Comparison of ENCODE assay signal across 2 cellular contexts in the genomic region with DNA sequence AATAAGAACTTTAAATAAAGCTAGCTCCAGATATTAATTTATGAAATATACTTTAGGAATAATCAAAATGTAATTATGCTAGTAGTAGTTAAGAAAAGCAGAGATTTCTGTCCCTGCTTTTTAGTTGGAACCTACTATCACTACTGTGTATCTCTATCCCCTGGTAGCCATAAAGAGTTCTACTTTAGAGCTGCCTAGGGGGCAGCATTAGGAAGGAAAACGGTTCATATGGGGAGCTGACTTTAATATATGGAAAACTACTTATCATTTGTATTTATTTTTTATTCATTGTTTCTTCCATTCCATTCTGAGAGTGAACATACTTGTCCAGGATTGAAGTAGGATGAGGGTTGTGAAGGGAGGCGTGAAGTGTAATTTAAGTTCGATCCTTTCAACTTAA.
TF ChIP-seq lines count a peak whose summit lies in the region.

No MANE protein-coding gene starts in this region.

TF ChIP-seq in Ishikawa, 13 proteins besides CTCF, POLR2A, EP300 and RAD21 (continued from another document):
- TF ChIP-seq MAX (IDR thresholded peaks at IDR 0.05) (no peak), TEAD4 (IDR thresholded peaks at IDR 0.05) (no peak), EGR1 (IDR thresholded peaks at IDR 0.05) (no peak), FOXM1 (IDR thresholded peaks at IDR 0.05; ENCODE audit: borderline replicate concordance, low read depth) (no peak), ZBTB7A (IDR thresholded peaks at IDR 0.05; ENCODE audit: low read depth) (no peak), CREB1 (IDR thresholded peaks at IDR 0.05; ENCODE audit: low read depth) (no peak), TAF1 (IDR thresholded peaks at IDR 0.05; ENCODE audit: low read depth) (no peak), NFIC (IDR thresholded peaks at IDR 0.05) (no peak)
- TF ChIP-seq, protein P1, sequence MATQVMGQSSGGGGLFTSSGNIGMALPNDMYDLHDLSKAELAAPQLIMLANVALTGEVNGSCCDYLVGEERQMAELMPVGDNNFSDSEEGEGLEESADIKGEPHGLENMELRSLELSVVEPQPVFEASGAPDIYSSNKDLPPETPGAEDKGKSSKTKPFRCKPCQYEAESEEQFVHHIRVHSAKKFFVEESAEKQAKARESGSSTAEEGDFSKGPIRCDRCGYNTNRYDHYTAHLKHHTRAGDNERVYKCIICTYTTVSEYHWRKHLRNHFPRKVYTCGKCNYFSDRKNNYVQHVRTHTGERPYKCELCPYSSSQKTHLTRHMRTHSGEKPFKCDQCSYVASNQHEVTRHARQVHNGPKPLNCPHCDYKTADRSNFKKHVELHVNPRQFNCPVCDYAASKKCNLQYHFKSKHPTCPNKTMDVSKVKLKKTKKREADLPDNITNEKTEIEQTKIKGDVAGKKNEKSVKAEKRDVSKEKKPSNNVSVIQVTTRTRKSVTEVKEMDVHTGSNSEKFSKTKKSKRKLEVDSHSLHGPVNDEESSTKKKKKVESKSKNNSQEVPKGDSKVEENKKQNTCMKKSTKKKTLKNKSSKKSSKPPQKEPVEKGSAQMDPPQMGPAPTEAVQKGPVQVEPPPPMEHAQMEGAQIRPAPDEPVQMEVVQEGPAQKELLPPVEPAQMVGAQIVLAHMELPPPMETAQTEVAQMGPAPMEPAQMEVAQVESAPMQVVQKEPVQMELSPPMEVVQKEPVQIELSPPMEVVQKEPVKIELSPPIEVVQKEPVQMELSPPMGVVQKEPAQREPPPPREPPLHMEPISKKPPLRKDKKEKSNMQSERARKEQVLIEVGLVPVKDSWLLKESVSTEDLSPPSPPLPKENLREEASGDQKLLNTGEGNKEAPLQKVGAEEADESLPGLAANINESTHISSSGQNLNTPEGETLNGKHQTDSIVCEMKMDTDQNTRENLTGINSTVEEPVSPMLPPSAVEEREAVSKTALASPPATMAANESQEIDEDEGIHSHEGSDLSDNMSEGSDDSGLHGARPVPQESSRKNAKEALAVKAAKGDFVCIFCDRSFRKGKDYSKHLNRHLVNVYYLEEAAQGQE (IDR thresholded peaks at IDR 0.05; ENCODE audit: low read depth) = no peak

TF ChIP-seq in K562, 482 proteins besides CTCF, POLR2A, EP300 and RAD21 (continued from another document):
- TF ChIP-seq, protein P2, sequence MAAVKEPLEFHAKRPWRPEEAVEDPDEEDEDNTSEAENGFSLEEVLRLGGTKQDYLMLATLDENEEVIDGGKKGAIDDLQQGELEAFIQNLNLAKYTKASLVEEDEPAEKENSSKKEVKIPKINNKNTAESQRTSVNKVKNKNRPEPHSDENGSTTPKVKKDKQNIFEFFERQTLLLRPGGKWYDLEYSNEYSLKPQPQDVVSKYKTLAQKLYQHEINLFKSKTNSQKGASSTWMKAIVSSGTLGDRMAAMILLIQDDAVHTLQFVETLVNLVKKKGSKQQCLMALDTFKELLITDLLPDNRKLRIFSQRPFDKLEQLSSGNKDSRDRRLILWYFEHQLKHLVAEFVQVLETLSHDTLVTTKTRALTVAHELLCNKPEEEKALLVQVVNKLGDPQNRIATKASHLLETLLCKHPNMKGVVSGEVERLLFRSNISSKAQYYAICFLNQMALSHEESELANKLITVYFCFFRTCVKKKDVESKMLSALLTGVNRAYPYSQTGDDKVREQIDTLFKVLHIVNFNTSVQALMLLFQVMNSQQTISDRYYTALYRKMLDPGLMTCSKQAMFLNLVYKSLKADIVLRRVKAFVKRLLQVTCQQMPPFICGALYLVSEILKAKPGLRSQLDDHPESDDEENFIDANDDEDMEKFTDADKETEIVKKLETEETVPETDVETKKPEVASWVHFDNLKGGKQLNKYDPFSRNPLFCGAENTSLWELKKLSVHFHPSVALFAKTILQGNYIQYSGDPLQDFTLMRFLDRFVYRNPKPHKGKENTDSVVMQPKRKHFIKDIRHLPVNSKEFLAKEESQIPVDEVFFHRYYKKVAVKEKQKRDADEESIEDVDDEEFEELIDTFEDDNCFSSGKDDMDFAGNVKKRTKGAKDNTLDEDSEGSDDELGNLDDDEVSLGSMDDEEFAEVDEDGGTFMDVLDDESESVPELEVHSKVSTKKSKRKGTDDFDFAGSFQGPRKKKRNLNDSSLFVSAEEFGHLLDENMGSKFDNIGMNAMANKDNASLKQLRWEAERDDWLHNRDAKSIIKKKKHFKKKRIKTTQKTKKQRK (IDR thresholded peaks at IDR 0.05; ENCODE audit: borderline replicate concordance, low read depth, low read length) = no peak
- TF ChIP-seq CAMTA2 (CRISPR knock-in tag; conservative IDR thresholded peaks at IDR 0.05) = no peak
- TF ChIP-seq, protein P3, sequence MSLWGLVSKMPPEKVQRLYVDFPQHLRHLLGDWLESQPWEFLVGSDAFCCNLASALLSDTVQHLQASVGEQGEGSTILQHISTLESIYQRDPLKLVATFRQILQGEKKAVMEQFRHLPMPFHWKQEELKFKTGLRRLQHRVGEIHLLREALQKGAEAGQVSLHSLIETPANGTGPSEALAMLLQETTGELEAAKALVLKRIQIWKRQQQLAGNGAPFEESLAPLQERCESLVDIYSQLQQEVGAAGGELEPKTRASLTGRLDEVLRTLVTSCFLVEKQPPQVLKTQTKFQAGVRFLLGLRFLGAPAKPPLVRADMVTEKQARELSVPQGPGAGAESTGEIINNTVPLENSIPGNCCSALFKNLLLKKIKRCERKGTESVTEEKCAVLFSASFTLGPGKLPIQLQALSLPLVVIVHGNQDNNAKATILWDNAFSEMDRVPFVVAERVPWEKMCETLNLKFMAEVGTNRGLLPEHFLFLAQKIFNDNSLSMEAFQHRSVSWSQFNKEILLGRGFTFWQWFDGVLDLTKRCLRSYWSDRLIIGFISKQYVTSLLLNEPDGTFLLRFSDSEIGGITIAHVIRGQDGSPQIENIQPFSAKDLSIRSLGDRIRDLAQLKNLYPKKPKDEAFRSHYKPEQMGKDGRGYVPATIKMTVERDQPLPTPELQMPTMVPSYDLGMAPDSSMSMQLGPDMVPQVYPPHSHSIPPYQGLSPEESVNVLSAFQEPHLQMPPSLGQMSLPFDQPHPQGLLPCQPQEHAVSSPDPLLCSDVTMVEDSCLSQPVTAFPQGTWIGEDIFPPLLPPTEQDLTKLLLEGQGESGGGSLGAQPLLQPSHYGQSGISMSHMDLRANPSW (CRISPR knock-in tag; IDR thresholded peaks at IDR 0.05) = no peak
- TF ChIP-seq, protein P4, sequence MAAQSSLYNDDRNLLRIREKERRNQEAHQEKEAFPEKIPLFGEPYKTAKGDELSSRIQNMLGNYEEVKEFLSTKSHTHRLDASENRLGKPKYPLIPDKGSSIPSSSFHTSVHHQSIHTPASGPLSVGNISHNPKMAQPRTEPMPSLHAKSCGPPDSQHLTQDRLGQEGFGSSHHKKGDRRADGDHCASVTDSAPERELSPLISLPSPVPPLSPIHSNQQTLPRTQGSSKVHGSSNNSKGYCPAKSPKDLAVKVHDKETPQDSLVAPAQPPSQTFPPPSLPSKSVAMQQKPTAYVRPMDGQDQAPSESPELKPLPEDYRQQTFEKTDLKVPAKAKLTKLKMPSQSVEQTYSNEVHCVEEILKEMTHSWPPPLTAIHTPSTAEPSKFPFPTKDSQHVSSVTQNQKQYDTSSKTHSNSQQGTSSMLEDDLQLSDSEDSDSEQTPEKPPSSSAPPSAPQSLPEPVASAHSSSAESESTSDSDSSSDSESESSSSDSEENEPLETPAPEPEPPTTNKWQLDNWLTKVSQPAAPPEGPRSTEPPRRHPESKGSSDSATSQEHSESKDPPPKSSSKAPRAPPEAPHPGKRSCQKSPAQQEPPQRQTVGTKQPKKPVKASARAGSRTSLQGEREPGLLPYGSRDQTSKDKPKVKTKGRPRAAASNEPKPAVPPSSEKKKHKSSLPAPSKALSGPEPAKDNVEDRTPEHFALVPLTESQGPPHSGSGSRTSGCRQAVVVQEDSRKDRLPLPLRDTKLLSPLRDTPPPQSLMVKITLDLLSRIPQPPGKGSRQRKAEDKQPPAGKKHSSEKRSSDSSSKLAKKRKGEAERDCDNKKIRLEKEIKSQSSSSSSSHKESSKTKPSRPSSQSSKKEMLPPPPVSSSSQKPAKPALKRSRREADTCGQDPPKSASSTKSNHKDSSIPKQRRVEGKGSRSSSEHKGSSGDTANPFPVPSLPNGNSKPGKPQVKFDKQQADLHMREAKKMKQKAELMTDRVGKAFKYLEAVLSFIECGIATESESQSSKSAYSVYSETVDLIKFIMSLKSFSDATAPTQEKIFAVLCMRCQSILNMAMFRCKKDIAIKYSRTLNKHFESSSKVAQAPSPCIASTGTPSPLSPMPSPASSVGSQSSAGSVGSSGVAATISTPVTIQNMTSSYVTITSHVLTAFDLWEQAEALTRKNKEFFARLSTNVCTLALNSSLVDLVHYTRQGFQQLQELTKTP (IDR thresholded peaks at IDR 0.05; ENCODE audit: low read depth in 1 of 2, partially characterized antibody in 2 of 2) = no peak
- no peak for TF ChIP-seq ZNF146 (CRISPR knock-in tag; IDR thresholded peaks at IDR 0.05; ENCODE audit: unreplicated experiment)
- TF ChIP-seq, protein P5, sequence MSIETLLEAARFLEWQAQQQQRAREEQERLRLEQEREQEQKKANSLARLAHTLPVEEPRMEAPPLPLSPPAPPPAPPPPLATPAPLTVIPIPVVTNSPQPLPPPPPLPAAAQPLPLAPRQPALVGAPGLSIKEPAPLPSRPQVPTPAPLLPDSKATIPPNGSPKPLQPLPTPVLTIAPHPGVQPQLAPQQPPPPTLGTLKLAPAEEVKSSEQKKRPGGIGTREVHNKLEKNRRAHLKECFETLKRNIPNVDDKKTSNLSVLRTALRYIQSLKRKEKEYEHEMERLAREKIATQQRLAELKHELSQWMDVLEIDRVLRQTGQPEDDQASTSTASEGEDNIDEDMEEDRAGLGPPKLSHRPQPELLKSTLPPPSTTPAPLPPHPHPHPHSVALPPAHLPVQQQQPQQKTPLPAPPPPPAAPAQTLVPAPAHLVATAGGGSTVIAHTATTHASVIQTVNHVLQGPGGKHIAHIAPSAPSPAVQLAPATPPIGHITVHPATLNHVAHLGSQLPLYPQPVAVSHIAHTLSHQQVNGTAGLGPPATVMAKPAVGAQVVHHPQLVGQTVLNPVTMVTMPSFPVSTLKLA (conservative IDR thresholded peaks at IDR 0.05) = no peak
- no peak for TF ChIP-seq CREB3 (tag; conservative IDR thresholded peaks at IDR 0.05; ENCODE audit: low read depth)
- no peak for TF ChIP-seq TCF7L2 (IDR thresholded peaks at IDR 0.05; ENCODE audit: low read depth, low read length)
- TF ChIP-seq ERF (CRISPR knock-in tag; IDR thresholded peaks at IDR 0.05) = no peak
- no peak for TF ChIP-seq NFATC3 (IDR thresholded peaks at IDR 0.05)
- TF ChIP-seq EZH2 (IDR thresholded peaks at IDR 0.05; ENCODE audit: borderline replicate concordance, low read depth, low read length) = no peak
- no peak for TF ChIP-seq SMARCC2 (IDR thresholded peaks at IDR 0.05; ENCODE audit: low read depth)
- no peak for TF ChIP-seq RBM25 (IDR thresholded peaks at IDR 0.05; ENCODE audit: low read depth, low read length, severe bottlenecking)
- TF ChIP-seq MCM5 (IDR thresholded peaks at IDR 0.05; ENCODE audit: low read depth) = no peak
- no peak for TF ChIP-seq PRMT5 (CRISPR knock-in tag; IDR thresholded peaks at IDR 0.05)
